16 cellular contexts compared by ENCODE assay signal in genomic region chr7:103113164-103113563, GRCh38.
DNase-seq lines count a peak whose midpoint lies in the region; ATAC-seq, FAIRE-seq and TF ChIP-seq lines count a peak whose summit lies in the region.
"Had no signal": no experiment of that assay in that cellular context is flagged by ENCODE, and none has a peak within 500 bp of the region (broad histone marks: within the 10 kb centered on the region; RNA-seq: fewer than 3 reads in every experiment).

No MANE protein-coding gene starts in this region.

- DNase-seq in AG04449 (ENCODE audit: low read depth, low spot score) (peak; percentile 75), HTR-8/SVneo (ENCODE audit: insufficient read length, low spot score) (peak; percentile 7), astrocyte of the spinal cord (ENCODE audit: low read depth, low spot score) (peak; percentile 96), iris pigment epithelial cell (ENCODE audit: low read depth) (peak; percentile 81), NCI-H187 treated with DMSO at 0.1 percent for 48 hours (lab: John Stamatoyannopoulos, UW) (no peak), DMS53 (lab: John Stamatoyannopoulos, UW) (no peak), MV-4-11 (lab: John Stamatoyannopoulos, UW) (no peak)
- DNase-seq: activated T-cell treated with anti-CD3 and anti-CD28 coated beads for 4 hours, KBM-7, left cardiac atrium, NCI-H748 treated with DMSO at 0.1 percent for 48 hours, posterior cingulate gyrus, T-helper 9 cell, uterus had no signal

- CTCF ChIA-PET in AG04449 (lab: Yijun Ruan, JAX), result no interaction called here

- POLR2A ChIA-PET in AG04449 (lab: Yijun Ruan, JAX), result no interaction called here

- TF ChIP-seq CTCF in AG04449 (IDR thresholded peaks at IDR 0.05; ENCODE audit: insufficient read depth, low read length, missing control alignments) (no peak), astrocyte of the spinal cord (IDR thresholded peaks at IDR 0.05; ENCODE audit: low read depth, low read length) (no peak)

- FAIRE-seq in HTR-8/SVneo (lab: Jason Lieb, UNC), result no peak

- in situ Hi-C loops in astrocyte of the spinal cord (cut with HindIII; ENCODE audit: low sequenced_read_pairs), result no loop called here

- no peak overlapping the region for H3K4me3 ChIP-seq in AG04449 (ENCODE audit: low read depth, low read length)
- no peak overlapping the region for H3K4me3 ChIP-seq in astrocyte of the spinal cord (ENCODE audit: low read depth, low read length)
- H3K4me3 ChIP-seq: BLaER1 treated with 17β-estradiol and CSF1 and Interleukin-3, amounts not matched to agents 10 nM and 100 nM; uterus had no signal

- ATAC-seq in GM21528 (IDR thresholded peaks at IDR 0.05; ENCODE audit: low FRiP score, unreplicated experiment), result no peak

Comparison
In these comparisons a context has a peak if more than half of its experiments do, and no peak if none do; other contexts are left out.
1. DNase-seq: peak in AG04449 (single experiment), HTR-8/SVneo (single experiment), astrocyte of the spinal cord (single experiment) and iris pigment epithelial cell (single experiment); none in NCI-H187 treated with DMSO at 0.1 percent for 48 hours (single experiment), DMS53 (single experiment) and MV-4-11 (single experiment).